2 cellular contexts compared by ENCODE assay signal in the genomic region with DNA sequence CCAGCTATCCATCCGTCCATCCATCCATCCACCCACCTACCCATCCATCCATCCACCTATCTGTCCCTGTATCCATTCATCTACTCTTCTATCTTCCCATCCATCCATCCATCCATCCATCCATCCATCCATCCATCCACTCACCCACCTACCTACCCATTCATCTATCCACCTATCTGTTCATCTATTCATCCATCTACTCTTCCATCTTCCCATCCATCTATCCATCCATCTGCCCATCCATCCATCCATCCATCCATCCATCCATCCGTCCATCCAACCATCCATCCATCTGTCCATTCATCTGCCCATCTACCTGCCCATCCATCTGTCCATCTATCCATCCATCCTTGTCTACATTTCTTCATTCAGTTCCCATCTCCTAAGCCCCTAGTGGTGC.
TF ChIP-seq lines count a peak whose summit lies in the region.

No MANE protein-coding gene starts in this region.

TF ChIP-seq in HEK293, 187 proteins besides CTCF, POLR2A, EP300 and RAD21:
- TF ChIP-seq ZNF239 (tag by site-specific recombination; IDR thresholded peaks at IDR 0.05) (no peak), ZBTB17 (tag by site-specific recombination; IDR thresholded peaks at IDR 0.05) (peak; percentile 98), ZNF292 (tag by site-specific recombination; IDR thresholded peaks at IDR 0.05; ENCODE audit: borderline replicate concordance, low read depth) (no peak), ZNF350 (tag by site-specific recombination; IDR thresholded peaks at IDR 0.05) (no peak), ZNF701 (tag by site-specific recombination; IDR thresholded peaks at IDR 0.05) (no peak), ZNF366 (tag by site-specific recombination; conservative IDR thresholded peaks at IDR 0.05) (peak; percentile 99), ZNF324 (tag by site-specific recombination; IDR thresholded peaks at IDR 0.05) (no peak), ZFHX2 (tag by site-specific recombination; conservative IDR thresholded peaks at IDR 0.05) (0 out of 2 replicates have a peak, but pooled peaks have one; percentile 22), ZNF560 (tag by site-specific recombination; IDR thresholded peaks at IDR 0.05; ENCODE audit: borderline replicate concordance) (peak; percentile 13; the same call in 1 of the 2 replicates)
- TF ChIP-seq, protein P1, sequence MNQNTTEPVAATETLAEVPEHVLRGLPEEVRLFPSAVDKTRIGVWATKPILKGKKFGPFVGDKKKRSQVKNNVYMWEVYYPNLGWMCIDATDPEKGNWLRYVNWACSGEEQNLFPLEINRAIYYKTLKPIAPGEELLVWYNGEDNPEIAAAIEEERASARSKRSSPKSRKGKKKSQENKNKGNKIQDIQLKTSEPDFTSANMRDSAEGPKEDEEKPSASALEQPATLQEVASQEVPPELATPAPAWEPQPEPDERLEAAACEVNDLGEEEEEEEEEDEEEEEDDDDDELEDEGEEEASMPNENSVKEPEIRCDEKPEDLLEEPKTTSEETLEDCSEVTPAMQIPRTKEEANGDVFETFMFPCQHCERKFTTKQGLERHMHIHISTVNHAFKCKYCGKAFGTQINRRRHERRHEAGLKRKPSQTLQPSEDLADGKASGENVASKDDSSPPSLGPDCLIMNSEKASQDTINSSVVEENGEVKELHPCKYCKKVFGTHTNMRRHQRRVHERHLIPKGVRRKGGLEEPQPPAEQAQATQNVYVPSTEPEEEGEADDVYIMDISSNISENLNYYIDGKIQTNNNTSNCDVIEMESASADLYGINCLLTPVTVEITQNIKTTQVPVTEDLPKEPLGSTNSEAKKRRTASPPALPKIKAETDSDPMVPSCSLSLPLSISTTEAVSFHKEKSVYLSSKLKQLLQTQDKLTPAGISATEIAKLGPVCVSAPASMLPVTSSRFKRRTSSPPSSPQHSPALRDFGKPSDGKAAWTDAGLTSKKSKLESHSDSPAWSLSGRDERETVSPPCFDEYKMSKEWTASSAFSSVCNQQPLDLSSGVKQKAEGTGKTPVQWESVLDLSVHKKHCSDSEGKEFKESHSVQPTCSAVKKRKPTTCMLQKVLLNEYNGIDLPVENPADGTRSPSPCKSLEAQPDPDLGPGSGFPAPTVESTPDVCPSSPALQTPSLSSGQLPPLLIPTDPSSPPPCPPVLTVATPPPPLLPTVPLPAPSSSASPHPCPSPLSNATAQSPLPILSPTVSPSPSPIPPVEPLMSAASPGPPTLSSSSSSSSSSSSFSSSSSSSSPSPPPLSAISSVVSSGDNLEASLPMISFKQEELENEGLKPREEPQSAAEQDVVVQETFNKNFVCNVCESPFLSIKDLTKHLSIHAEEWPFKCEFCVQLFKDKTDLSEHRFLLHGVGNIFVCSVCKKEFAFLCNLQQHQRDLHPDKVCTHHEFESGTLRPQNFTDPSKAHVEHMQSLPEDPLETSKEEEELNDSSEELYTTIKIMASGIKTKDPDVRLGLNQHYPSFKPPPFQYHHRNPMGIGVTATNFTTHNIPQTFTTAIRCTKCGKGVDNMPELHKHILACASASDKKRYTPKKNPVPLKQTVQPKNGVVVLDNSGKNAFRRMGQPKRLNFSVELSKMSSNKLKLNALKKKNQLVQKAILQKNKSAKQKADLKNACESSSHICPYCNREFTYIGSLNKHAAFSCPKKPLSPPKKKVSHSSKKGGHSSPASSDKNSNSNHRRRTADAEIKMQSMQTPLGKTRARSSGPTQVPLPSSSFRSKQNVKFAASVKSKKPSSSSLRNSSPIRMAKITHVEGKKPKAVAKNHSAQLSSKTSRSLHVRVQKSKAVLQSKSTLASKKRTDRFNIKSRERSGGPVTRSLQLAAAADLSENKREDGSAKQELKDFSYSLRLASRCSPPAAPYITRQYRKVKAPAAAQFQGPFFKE (tag by site-specific recombination; IDR thresholded peaks at IDR 0.05; ENCODE audit: borderline replicate concordance) = no peak

TF ChIP-seq in H1, 55 proteins besides CTCF, POLR2A, EP300 and RAD21:
- TF ChIP-seq, protein P2, sequence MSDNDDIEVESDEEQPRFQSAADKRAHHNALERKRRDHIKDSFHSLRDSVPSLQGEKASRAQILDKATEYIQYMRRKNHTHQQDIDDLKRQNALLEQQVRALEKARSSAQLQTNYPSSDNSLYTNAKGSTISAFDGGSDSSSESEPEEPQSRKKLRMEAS (IDR thresholded peaks at IDR 0.05) = no peak
